In the genomic region with DNA sequence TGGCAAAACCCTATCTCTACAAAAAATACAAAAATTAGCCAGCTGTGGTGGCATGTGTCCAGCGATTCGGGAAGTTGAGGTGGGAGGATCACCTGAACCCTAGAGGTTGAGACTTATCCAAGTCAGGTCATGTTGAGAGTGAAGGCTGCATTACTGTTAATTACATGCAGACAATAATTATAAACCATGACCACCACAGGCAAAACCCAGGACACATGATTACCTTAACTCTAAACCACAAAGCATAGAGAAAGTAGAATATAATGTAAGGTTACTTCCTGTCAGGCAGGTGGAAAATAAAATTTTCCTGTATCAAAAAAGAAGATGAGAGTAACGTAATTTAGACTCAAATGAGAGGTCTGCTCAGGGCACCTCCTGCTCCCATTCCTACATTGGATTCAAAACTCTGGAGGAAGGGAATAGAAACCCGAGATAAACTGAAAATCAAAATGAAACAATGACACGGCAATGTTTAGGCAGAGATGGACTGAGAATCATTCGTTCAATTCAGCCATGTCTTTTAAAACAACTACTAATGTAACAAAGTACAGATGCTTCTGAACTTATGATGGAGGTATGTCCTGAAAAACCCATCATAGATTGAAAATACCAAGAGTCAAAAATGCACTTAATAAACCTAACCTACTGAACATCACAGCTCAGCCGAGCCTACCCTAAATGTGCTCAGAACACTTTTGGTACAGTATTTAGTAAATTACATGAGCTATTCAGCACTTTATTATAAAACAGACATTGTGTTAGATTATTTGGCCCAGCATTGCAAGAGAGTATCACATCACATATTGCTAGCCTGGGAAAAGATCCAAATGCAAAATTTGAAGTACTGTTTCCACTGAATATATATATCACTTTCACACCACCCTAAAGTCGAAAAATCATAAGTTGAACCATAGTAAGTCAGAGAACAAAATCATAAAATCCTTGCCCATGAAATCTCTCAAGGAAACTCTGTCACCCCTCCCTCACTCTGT, we compare ENCODE assay signal across 17 cellular contexts. TPM values are rescaled to one million over a fixed set of nuclear protein-coding genes. Genes with fewer than 3 reads are reported as not detected.
"Had no signal": no experiment of that assay in that cellular context is flagged by ENCODE, and none has a peak within 500 bp of the region (broad histone marks: within the 10 kb centered on the region; RNA-seq: fewer than 3 reads in every experiment).

No MANE protein-coding gene starts in this region.

- H3K36me3 Mint-ChIP-seq: activated naive CD8-positive, alpha-beta T cell treated with anti-CD3 and anti-CD28 coated beads, Interleukin-2, amount 10 ng/mL, durations not matched to agents 7 days and 5 days had no signal

- H3K4me3 ChIP-seq: upper lobe of left lung had no signal

- H3K36me3 ChIP-seq: upper lobe of left lung had no signal

- DNase-seq: activated CD4-positive, alpha-beta T cell treated with anti-CD3 and anti-CD28 coated beads, Interleukin-2, amount 10 ng/mL, durations not matched to agents 24 days and 14 days; activated CD4-positive, CD25-positive, alpha-beta regulatory T cell; activated CD8-positive, alpha-beta T cell treated with anti-CD3 and anti-CD28 coated beads, Interleukin-2, amount 10 ng/mL, durations not matched to agents 7 days and 5 days; activated naive CD4-positive, alpha-beta T cell; activated naive CD8-positive, alpha-beta T cell treated with anti-CD3 and anti-CD28 coated beads, Interleukin-2, amount 10 ng/mL, durations not matched to agents 7 days and 5 days; cortex of kidney; effector CD4-positive, alpha-beta T cell; foreskin keratinocyte; head of caudate nucleus; nephron progenitor cell; occipital lobe; stimulated activated CD4-positive, alpha-beta T cell treated with anti-CD3 and anti-CD28 coated beads, Interleukin-2, amount 100 ng/mL, for 48 hours; stimulated activated naive CD4-positive, alpha-beta T cell treated with Interleukin-2 at 50 U/mL for 16 hours had no signal

- H3K9me3 Mint-ChIP-seq: activated naive CD8-positive, alpha-beta T cell treated with anti-CD3 and anti-CD28 coated beads, Interleukin-2, amount 10 ng/mL, durations not matched to agents 7 days and 5 days; nephron progenitor cell; T-helper 2 cell treated with Interferon-gamma antibody and Interleukin-4, amounts not matched to agents 5 μg/mL and 100 μg/mL, for 36 hours had no signal

- ATAC-seq: activated CD8-positive, alpha-beta T cell treated with anti-CD3 and anti-CD28 coated beads, Interleukin-2, amount 10 ng/mL, durations not matched to agents 7 days and 5 days; foreskin keratinocyte had no signal

- H3K4me3 Mint-ChIP-seq: activated CD4-positive, alpha-beta T cell treated with anti-CD3 and anti-CD28 coated beads, Interleukin-2, amount 10 ng/mL, durations not matched to agents 24 days and 14 days; activated CD8-positive, alpha-beta T cell treated with anti-CD3 and anti-CD28 coated beads, Interleukin-2, amount 10 ng/mL, durations not matched to agents 7 days and 5 days; activated naive CD8-positive, alpha-beta T cell treated with anti-CD3 and anti-CD28 coated beads, Interleukin-2, amount 10 ng/mL, durations not matched to agents 7 days and 5 days; nephron progenitor cell; T-helper 2 cell treated with Interferon-gamma antibody and Interleukin-4, amounts not matched to agents 5 μg/mL and 100 μg/mL, for 36 hours had no signal

- H3K27ac ChIP-seq: foreskin keratinocyte, upper lobe of left lung had no signal

- H3K27ac Mint-ChIP-seq: activated CD4-positive, alpha-beta T cell treated with anti-CD3 and anti-CD28 coated beads, Interleukin-2, amount 10 ng/mL, durations not matched to agents 24 days and 14 days; activated CD8-positive, alpha-beta T cell treated with anti-CD3 and anti-CD28 coated beads, Interleukin-2, amount 10 ng/mL, durations not matched to agents 7 days and 5 days; activated naive CD8-positive, alpha-beta T cell treated with anti-CD3 and anti-CD28 coated beads, Interleukin-2, amount 10 ng/mL, durations not matched to agents 7 days and 5 days; nephron progenitor cell; T-helper 2 cell treated with Interferon-gamma antibody and Interleukin-4, amounts not matched to agents 5 μg/mL and 100 μg/mL, for 36 hours had no signal

- H3K27me3 ChIP-seq: upper lobe of left lung had no signal

- H3K4me1 Mint-ChIP-seq: nephron progenitor cell had no signal

- H3K27me3 Mint-ChIP-seq: activated CD4-positive, alpha-beta T cell treated with anti-CD3 and anti-CD28 coated beads, Interleukin-2, amount 10 ng/mL, durations not matched to agents 24 days and 14 days had no signal

- H3K9me3 ChIP-seq: upper lobe of left lung had no signal

- H3K4me1 ChIP-seq: foreskin keratinocyte, upper lobe of left lung had no signal

RNA-seq across cellular contexts. Expression of a gene that starts 33.4 kb away (rescaled TPM):
- total RNA-seq: activated CD4-positive, alpha-beta T cell treated with anti-CD3 and anti-CD28 coated beads, Interleukin-2, amount 10 ng/mL, durations not matched to agents 24 days and 14 days; activated CD8-positive, alpha-beta T cell treated with anti-CD3 and anti-CD28 coated beads, Interleukin-2, amount 10 ng/mL, durations not matched to agents 7 days and 5 days; activated naive CD8-positive, alpha-beta T cell treated with anti-CD3 and anti-CD28 coated beads, Interleukin-2, amount 10 ng/mL, durations not matched to agents 7 days and 5 days; foreskin keratinocyte; lower leg skin; mesenteric fat pad had no signal
- polyA plus RNA-seq: foreskin keratinocyte had no signal
